Comparison of ENCODE assay signal across 8 cellular contexts in genomic region chr3:168249539-168250414, GRCh38.
DNase-seq lines count a peak whose midpoint lies in the region; ATAC-seq, FAIRE-seq and TF ChIP-seq lines count a peak whose summit lies in the region.

No MANE protein-coding gene starts in this region.

- DNase-seq in Daoy (ENCODE audit: low read depth) (peak; percentile 88), NCI-H524 treated with DMSO at 0.1 percent for 48 hours (lab: John Stamatoyannopoulos, UW) (peak; percentile 73), heart left ventricle (peak; percentile 50 to 83 (median 66)), pancreas (peak; percentile 49 to 89 (median 68))
- DNase-seq in activated naive CD8-positive, alpha-beta T cell treated with anti-CD3 and anti-CD28 coated beads, Interleukin-2, amount 50 U/mL, for 24 hours: peak; percentile 18
- DNase-seq in CD4-positive, alpha-beta T cell: no peak

- H3K27me3 Mint-ChIP-seq in activated naive CD8-positive, alpha-beta T cell treated with anti-CD3 and anti-CD28 coated beads, Interleukin-2, amount 50 U/mL, for 24 hours: peaks cover 37% of the 10 kb centered on the region
- H3K27me3 Mint-ChIP-seq in CD4-positive, alpha-beta T cell: peaks cover 59% of the 10 kb centered on the region

- no peak for FAIRE-seq in pancreas (lab: Jason Lieb, UNC)

- peak in 11 of 12 donors; percentile 14 to 52 (median 28) for TF ChIP-seq CTCF in heart left ventricle (IDR thresholded peaks at IDR 0.05)
- no peak for TF ChIP-seq CTCF in pancreas (IDR thresholded peaks at IDR 0.05)
- TF ChIP-seq CTCF in CD4-positive, alpha-beta T cell (IDR thresholded peaks at IDR 0.05): no peak

- no peak overlapping the region for H3K27ac Mint-ChIP-seq in activated naive CD8-positive, alpha-beta T cell treated with anti-CD3 and anti-CD28 coated beads, Interleukin-2, amount 50 U/mL, for 24 hours
- no peak overlapping the region for H3K27ac Mint-ChIP-seq in CD4-positive, alpha-beta T cell

- 0 to 1% (median 0%) methylated on average over 34 to 90 of the region's 90 CpGs for WGBS in heart left ventricle, 4 donors
- WGBS in pancreas, 2 donors: 0 to 1% methylated on average over 73 to 90 of the region's 90 CpGs

- POLR2A ChIA-PET in CD4-positive, alpha-beta T cell (lab: Charles Lee): no interaction called here

- H3K9me3 Mint-ChIP-seq in activated naive CD8-positive, alpha-beta T cell treated with anti-CD3 and anti-CD28 coated beads, Interleukin-2, amount 50 U/mL, for 24 hours: no peaks in the 10 kb centered on the region
- H3K9me3 Mint-ChIP-seq in CD4-positive, alpha-beta T cell: no peaks in the 10 kb centered on the region

- H3K4me3 Mint-ChIP-seq in activated naive CD8-positive, alpha-beta T cell treated with anti-CD3 and anti-CD28 coated beads, Interleukin-2, amount 50 U/mL, for 24 hours: peak overlapping the region; percentile 66
- no peak overlapping the region for H3K4me3 Mint-ChIP-seq in CD4-positive, alpha-beta T cell

- peak; percentile 80 for ATAC-seq in GM19397 (IDR thresholded peaks at IDR 0.05; ENCODE audit: unreplicated experiment)
- peak; percentile 78 for ATAC-seq in HG03439 (IDR thresholded peaks at IDR 0.05; ENCODE audit: unreplicated experiment)
- peak; percentile 75 for ATAC-seq in activated naive CD8-positive, alpha-beta T cell treated with anti-CD3 and anti-CD28 coated beads, Interleukin-2, amount 50 U/mL, for 24 hours
- peak; percentile 68 to 96 (median 94) for ATAC-seq in heart left ventricle
- ATAC-seq in pancreas: peak; percentile 78 to 93 (median 92)
- ATAC-seq in CD4-positive, alpha-beta T cell (ENCODE audit: poor library complexity): no peak

- intact Hi-C loops in heart left ventricle (cut with DNase I) (no loop called here), pancreas (cut with DNase I) (no loop called here)
- intact Hi-C loops in CD4-positive, alpha-beta T cell (cut with DNase I, micrococcal nuclease): no loop called here

- peaks cover 14% of the 10 kb centered on the region for H3K4me1 Mint-ChIP-seq in activated naive CD8-positive, alpha-beta T cell treated with anti-CD3 and anti-CD28 coated beads, Interleukin-2, amount 50 U/mL, for 24 hours
- peaks cover 6% of the 10 kb centered on the region for H3K4me1 Mint-ChIP-seq in CD4-positive, alpha-beta T cell (ENCODE audit: low read depth)

- no peaks in the 10 kb centered on the region for H3K9me3 ChIP-seq in heart left ventricle
- H3K9me3 ChIP-seq in pancreas: no peaks in the 10 kb centered on the region
- no peaks in the 10 kb centered on the region for H3K9me3 ChIP-seq in CD4-positive, alpha-beta T cell (ENCODE audit: control insufficient read depth, low read length)

- H3K4me3 ChIP-seq in heart left ventricle (peak overlapping the region; percentile 33 to 68 (median 62)), pancreas (peak overlapping the region; percentile 13 to 58 (median 36))

- H3K36me3 Mint-ChIP-seq in activated naive CD8-positive, alpha-beta T cell treated with anti-CD3 and anti-CD28 coated beads, Interleukin-2, amount 50 U/mL, for 24 hours (ENCODE audit: low read depth): no peaks in the 10 kb centered on the region
- no peaks in the 10 kb centered on the region for H3K36me3 Mint-ChIP-seq in CD4-positive, alpha-beta T cell (ENCODE audit: low read depth)

- peaks cover 0 to 30% (median 11%) of the 10 kb centered on the region in 12 donors for H3K4me1 ChIP-seq in heart left ventricle
- peaks cover 0 to 11% (median 5%) of the 10 kb centered on the region in 3 donors for H3K4me1 ChIP-seq in pancreas

- H3K36me3 ChIP-seq in heart left ventricle: no peaks in the 10 kb centered on the region
- no peaks in the 10 kb centered on the region for H3K36me3 ChIP-seq in pancreas

- H3K27ac ChIP-seq in heart left ventricle (peak overlapping the region in 5 of 12 donors; percentile 1 to 53 (median 17)), pancreas (no peak overlapping the region)
- no peak overlapping the region for H3K27ac ChIP-seq in CD4-positive, alpha-beta T cell (ENCODE audit: low read depth, low read length)

- H3K27me3 ChIP-seq in heart left ventricle (peaks cover 0 to 35% (median 7%) of the 10 kb centered on the region in 9 donors), pancreas (peaks cover 0 to 29% (median 3%) of the 10 kb centered on the region in 4 donors)
- H3K27me3 ChIP-seq in CD4-positive, alpha-beta T cell (ENCODE audit: control insufficient read depth, insufficient read depth, low read length): peaks cover 24% of the 10 kb centered on the region

- CTCF ChIA-PET in CD4-positive, alpha-beta T cell (lab: Charles Lee): no interaction called here

- no peak for TF ChIP-seq POLR2A in heart left ventricle (IDR thresholded peaks at IDR 0.05)

Comparison
In these comparisons a context has a peak if more than half of its experiments do, and no peak if none do; other contexts are left out.
1. DNase-seq: peak in Daoy (single experiment), NCI-H524 treated with DMSO at 0.1 percent for 48 hours (single experiment), activated naive CD8-positive, alpha-beta T cell treated with anti-CD3 and anti-CD28 coated beads, Interleukin-2, amount 50 U/mL, for 24 hours (single experiment), heart left ventricle (5 of 5) and pancreas (6 of 6); none in CD4-positive, alpha-beta T cell (0 of 10).
2. CTCF ChIP-seq: peak in heart left ventricle (11 of 12); none in pancreas (0 of 4) and CD4-positive, alpha-beta T cell (single experiment).